1 cellular context compared by ENCODE assay signal in the genomic region with DNA sequence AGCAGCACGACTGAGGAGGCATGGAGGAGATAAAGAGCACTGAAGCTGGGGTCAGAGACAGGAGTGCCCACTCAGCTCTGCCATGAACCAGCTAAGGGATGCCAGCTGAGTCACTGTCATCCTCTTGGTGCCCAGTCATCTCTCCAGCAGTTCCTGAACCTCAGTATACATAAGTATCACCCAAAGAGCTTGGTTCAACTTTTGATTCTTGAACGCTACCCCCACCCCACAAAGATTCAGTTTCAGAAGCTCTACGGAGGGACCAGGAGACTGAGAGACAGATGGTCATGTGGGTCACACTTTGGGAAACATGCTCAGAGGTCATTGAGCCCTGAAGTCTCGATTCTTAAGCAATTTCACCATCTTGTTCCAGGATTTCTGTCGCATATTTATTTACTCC.
TF ChIP-seq lines count a peak whose summit lies in the region.

No MANE protein-coding gene starts in this region.

TF ChIP-seq in GM23338, 12 proteins besides CTCF, POLR2A, EP300 and RAD21 (continued from another document):
- TF ChIP-seq, protein P1, sequence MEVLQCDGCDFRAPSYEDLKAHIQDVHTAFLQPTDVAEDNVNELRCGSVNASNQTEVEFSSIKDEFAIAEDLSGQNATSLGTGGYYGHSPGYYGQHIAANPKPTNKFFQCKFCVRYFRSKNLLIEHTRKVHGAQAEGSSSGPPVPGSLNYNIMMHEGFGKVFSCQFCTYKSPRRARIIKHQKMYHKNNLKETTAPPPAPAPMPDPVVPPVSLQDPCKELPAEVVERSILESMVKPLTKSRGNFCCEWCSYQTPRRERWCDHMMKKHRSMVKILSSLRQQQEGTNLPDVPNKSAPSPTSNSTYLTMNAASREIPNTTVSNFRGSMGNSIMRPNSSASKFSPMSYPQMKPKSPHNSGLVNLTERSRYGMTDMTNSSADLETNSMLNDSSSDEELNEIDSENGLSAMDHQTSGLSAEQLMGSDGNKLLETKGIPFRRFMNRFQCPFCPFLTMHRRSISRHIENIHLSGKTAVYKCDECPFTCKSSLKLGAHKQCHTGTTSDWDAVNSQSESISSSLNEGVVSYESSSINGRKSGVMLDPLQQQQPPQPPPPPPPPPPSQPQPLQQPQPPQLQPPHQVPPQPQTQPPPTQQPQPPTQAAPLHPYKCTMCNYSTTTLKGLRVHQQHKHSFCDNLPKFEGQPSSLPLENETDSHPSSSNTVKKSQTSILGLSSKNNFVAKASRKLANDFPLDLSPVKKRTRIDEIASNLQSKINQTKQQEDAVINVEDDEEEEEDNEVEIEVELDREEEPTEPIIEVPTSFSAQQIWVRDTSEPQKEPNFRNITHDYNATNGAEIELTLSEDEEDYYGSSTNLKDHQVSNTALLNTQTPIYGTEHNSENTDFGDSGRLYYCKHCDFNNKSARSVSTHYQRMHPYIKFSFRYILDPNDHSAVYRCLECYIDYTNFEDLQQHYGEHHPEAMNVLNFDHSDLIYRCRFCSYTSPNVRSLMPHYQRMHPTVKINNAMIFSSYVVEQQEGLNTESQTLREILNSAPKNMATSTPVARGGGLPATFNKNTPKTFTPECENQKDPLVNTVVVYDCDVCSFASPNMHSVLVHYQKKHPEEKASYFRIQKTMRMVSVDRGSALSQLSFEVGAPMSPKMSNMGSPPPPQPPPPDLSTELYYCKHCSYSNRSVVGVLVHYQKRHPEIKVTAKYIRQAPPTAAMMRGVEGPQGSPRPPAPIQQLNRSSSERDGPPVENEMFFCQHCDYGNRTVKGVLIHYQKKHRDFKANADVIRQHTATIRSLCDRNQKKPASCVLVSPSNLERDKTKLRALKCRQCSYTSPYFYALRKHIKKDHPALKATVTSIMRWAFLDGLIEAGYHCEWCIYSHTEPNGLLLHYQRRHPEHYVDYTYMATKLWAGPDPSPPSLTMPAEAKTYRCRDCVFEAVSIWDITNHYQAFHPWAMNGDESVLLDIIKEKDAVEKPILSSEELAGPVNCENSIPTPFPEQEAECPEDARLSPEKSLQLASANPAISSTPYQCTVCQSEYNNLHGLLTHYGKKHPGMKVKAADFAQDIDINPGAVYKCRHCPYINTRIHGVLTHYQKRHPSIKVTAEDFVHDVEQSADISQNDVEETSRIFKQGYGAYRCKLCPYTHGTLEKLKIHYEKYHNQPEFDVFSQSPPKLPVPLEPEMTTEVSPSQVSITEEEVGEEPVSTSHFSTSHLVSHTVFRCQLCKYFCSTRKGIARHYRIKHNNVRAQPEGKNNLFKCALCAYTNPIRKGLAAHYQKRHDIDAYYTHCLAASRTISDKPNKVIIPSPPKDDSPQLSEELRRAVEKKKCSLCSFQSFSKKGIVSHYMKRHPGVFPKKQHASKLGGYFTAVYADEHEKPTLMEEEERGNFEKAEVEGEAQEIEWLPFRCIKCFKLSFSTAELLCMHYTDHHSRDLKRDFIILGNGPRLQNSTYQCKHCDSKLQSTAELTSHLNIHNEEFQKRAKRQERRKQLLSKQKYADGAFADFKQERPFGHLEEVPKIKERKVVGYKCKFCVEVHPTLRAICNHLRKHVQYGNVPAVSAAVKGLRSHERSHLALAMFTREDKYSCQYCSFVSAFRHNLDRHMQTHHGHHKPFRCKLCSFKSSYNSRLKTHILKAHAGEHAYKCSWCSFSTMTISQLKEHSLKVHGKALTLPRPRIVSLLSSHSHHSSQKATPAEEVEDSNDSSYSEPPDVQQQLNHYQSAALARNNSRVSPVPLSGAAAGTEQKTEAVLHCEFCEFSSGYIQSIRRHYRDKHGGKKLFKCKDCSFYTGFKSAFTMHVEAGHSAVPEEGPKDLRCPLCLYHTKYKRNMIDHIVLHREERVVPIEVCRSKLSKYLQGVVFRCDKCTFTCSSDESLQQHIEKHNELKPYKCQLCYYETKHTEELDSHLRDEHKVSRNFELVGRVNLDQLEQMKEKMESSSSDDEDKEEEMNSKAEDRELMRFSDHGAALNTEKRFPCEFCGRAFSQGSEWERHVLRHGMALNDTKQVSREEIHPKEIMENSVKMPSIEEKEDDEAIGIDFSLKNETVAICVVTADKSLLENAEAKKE (CRISPR knock-in tag; IDR thresholded peaks at IDR 0.05) = no peak
- no peak for TF ChIP-seq EZH2phosphoT487 (IDR thresholded peaks at IDR 0.05; ENCODE audit: unreplicated experiment)
- TF ChIP-seq STAT1 (IDR thresholded peaks at IDR 0.05; ENCODE audit: unreplicated experiment) = no peak
- no peak for TF ChIP-seq NANOG (IDR thresholded peaks at IDR 0.05; ENCODE audit: borderline replicate concordance)
- TF ChIP-seq, protein P2, sequence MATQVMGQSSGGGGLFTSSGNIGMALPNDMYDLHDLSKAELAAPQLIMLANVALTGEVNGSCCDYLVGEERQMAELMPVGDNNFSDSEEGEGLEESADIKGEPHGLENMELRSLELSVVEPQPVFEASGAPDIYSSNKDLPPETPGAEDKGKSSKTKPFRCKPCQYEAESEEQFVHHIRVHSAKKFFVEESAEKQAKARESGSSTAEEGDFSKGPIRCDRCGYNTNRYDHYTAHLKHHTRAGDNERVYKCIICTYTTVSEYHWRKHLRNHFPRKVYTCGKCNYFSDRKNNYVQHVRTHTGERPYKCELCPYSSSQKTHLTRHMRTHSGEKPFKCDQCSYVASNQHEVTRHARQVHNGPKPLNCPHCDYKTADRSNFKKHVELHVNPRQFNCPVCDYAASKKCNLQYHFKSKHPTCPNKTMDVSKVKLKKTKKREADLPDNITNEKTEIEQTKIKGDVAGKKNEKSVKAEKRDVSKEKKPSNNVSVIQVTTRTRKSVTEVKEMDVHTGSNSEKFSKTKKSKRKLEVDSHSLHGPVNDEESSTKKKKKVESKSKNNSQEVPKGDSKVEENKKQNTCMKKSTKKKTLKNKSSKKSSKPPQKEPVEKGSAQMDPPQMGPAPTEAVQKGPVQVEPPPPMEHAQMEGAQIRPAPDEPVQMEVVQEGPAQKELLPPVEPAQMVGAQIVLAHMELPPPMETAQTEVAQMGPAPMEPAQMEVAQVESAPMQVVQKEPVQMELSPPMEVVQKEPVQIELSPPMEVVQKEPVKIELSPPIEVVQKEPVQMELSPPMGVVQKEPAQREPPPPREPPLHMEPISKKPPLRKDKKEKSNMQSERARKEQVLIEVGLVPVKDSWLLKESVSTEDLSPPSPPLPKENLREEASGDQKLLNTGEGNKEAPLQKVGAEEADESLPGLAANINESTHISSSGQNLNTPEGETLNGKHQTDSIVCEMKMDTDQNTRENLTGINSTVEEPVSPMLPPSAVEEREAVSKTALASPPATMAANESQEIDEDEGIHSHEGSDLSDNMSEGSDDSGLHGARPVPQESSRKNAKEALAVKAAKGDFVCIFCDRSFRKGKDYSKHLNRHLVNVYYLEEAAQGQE (IDR thresholded peaks at IDR 0.05; ENCODE audit: unreplicated experiment) = no peak
